14 cellular contexts compared by ENCODE assay signal in genomic region chr1:218660678-218661053, GRCh38.
DNase-seq lines count a peak whose midpoint lies in the region; ATAC-seq and TF ChIP-seq lines count a peak whose summit lies in the region.
"Had no signal": no experiment of that assay in that cellular context is flagged by ENCODE, and none has a peak within 500 bp of the region (broad histone marks: within the 10 kb centered on the region; RNA-seq: fewer than 3 reads in every experiment).

No MANE protein-coding gene starts in this region.

- H3K27me3 ChIP-seq in BJ (ENCODE audit: control insufficient read depth, insufficient read depth, low read length), result no peaks in the 10 kb centered on the region
- H3K27me3 ChIP-seq in mammary epithelial cell (ENCODE audit: insufficient read depth, low read length), result no peaks in the 10 kb centered on the region
- H3K27me3 ChIP-seq in mesenchymal stem cell (ENCODE audit: control insufficient read depth in 1 of 2, insufficient read depth in 1 of 2, low read length in 2 of 2), result no peaks in the 10 kb centered on the region

- no peak for ATAC-seq in GM19455 (IDR thresholded peaks at IDR 0.05; ENCODE audit: unreplicated experiment)
- ATAC-seq: left colon had no signal

- H3K9me3 ChIP-seq in mammary epithelial cell (replicated peaks; ENCODE audit: insufficient read depth, low read length) (no peaks in the 10 kb centered on the region), mesenchymal stem cell (ENCODE audit: control insufficient read depth, low read length) (no peaks in the 10 kb centered on the region)

- dilution Hi-C loops in mammary epithelial cell (cut with HindIII; ENCODE audit: low sequenced_read_pairs), result no loop called here

- H3K4ac ChIP-seq in mesenchymal stem cell (ENCODE audit: low read depth in 1 of 2, low read length in 2 of 2), result no peak overlapping the region

- H3K4me2 ChIP-seq in mammary epithelial cell (ENCODE audit: insufficient read depth, low read depth, low read length) (peak overlapping the region; percentile 46), mesenchymal stem cell (ENCODE audit: low read length, poor library complexity, severe bottlenecking) (no peak overlapping the region)

- H3K4me3 ChIP-seq in BJ (ENCODE audit: low read depth, low read length), result no peak overlapping the region
- no peak overlapping the region for H3K4me3 ChIP-seq in mammary epithelial cell (replicated peaks in 1 of 3; ENCODE audit: insufficient read depth in 1 of 3, low read depth in 2 of 3, low read length in 3 of 3)
- no peak overlapping the region for H3K4me3 ChIP-seq in mesenchymal stem cell (ENCODE audit: insufficient read depth in 1 of 2, low read depth in 1 of 2, low read length in 2 of 2)

- H2BK12ac ChIP-seq in mesenchymal stem cell (ENCODE audit: low read length in 2 of 2), result no peak overlapping the region

- H3K4me1 ChIP-seq in mammary epithelial cell (ENCODE audit: insufficient read depth, low read length) (peaks cover 52% of the 10 kb centered on the region), mesenchymal stem cell (ENCODE audit: control insufficient read depth, insufficient read depth, low read depth, low read length) (peaks cover 7% of the 10 kb centered on the region)

- H2AK5ac ChIP-seq in mesenchymal stem cell (ENCODE audit: low read length, severe bottlenecking), result no peak overlapping the region

- DNase-seq in BJ (ENCODE audit: low read depth), result peak; percentile 35
- DNase-seq in mammary epithelial cell, result peak; percentile 73
- DNase-seq in mesenchymal stem cell, result peak; percentile 82
- DNase-seq in cardiac septum (ENCODE audit: low spot score), result no peak
- no peak for DNase-seq in KG1 (lab: John Stamatoyannopoulos, UW)
- DNase-seq in 8988T, result no peak
- DNase-seq: activated CD4-positive, alpha-beta T cell treated with anti-CD3 and anti-CD28 coated beads for 48 hours; activated naive CD4-positive, alpha-beta T cell treated with anti-CD3 and anti-CD28 coated beads for 36 hours; left colon; NCI-H2107; stimulated activated CD4-positive, alpha-beta T cell treated with anti-CD3 and anti-CD28 coated beads, Interleukin-4, amount 100 ng/mL, for 1 hour had no signal

- no peak for TF ChIP-seq RAD21 in Ishikawa (IDR thresholded peaks at IDR 0.05; ENCODE audit: low read depth)

- intact Hi-C loops in mammary epithelial cell (cut with micrococcal nuclease) (no loop called here), cardiac septum (cut with DNase I) (no loop called here)

- TF ChIP-seq EP300 in Ishikawa (IDR thresholded peaks at IDR 0.05; ENCODE audit: borderline replicate concordance), result peak; percentile 63; the same call in 1 of the 2 replicates

- no peak overlapping the region for H2BK120ac ChIP-seq in mesenchymal stem cell (ENCODE audit: low read depth, low read length)

- no peaks in the 10 kb centered on the region for H4K20me1 ChIP-seq in mammary epithelial cell (ENCODE audit: insufficient read depth, low read length)

- no peak overlapping the region for H3K18ac ChIP-seq in mesenchymal stem cell (ENCODE audit: low read depth in 1 of 2, low read length in 2 of 2)

- H3K36me3 ChIP-seq in BJ (ENCODE audit: control insufficient read depth, insufficient read depth, low read length) (no peaks in the 10 kb centered on the region), mammary epithelial cell (ENCODE audit: insufficient read depth, low read length) (no peaks in the 10 kb centered on the region), mesenchymal stem cell (ENCODE audit: control insufficient read depth in 1 of 2, insufficient read depth in 2 of 2, low read depth in 1 of 2, low read length in 2 of 2) (no peaks in the 10 kb centered on the region)

- TF ChIP-seq CTCF in BJ (IDR thresholded peaks at IDR 0.05; ENCODE audit: insufficient read depth, low read depth, low read length), result no peak
- TF ChIP-seq CTCF in mammary epithelial cell (conservative IDR thresholded peaks at IDR 0.05 in 1 of 2, IDR thresholded peaks at IDR 0.05 in 1 of 2; ENCODE audit: extremely low read depth in 1 of 2, insufficient read depth in 1 of 2, low read depth in 1 of 2, low read length in 2 of 2), result no peak

- CTCF ChIA-PET in BJ (lab: Yijun Ruan, JAX), result no interaction called here
- CTCF ChIA-PET in mammary epithelial cell (lab: Charles Lee; ENCODE audit: low non-redundant PET), result no interaction called here

- H4K91ac ChIP-seq in mesenchymal stem cell (ENCODE audit: low read length), result no peak overlapping the region

- no peaks in the 10 kb centered on the region for H3K79me1 ChIP-seq in mesenchymal stem cell (replicated peaks; ENCODE audit: low read length, poor library complexity, severe bottlenecking)

- H2AFZ ChIP-seq in mammary epithelial cell (ENCODE audit: low read depth, low read length) (no peak overlapping the region), mesenchymal stem cell (ENCODE audit: low read depth, low read length) (no peak overlapping the region)

- no peak overlapping the region for H3K23ac ChIP-seq in mesenchymal stem cell (ENCODE audit: low read length in 2 of 2)

- H2BK15ac ChIP-seq in mesenchymal stem cell (ENCODE audit: low read depth, poor library complexity, severe bottlenecking), result no peak overlapping the region

- no TSS peak for BruUV-seq in mammary epithelial cell (replicated peaks; lab: Mats Ljungman, UMichigan)

- H3K27ac ChIP-seq in mammary epithelial cell (ENCODE audit: insufficient read depth, low read depth, low read length) (peak overlapping the region; percentile 67), mesenchymal stem cell (ENCODE audit: low read length, poor library complexity, severe bottlenecking) (peak overlapping the region; percentile 92)
- H3K27ac ChIP-seq: C4-2B had no signal

- H3K9ac ChIP-seq in mammary epithelial cell (ENCODE audit: insufficient read depth, low read length), result no peak overlapping the region
- H3K9ac ChIP-seq in mesenchymal stem cell (ENCODE audit: low read length), result no peak overlapping the region

- no peak overlapping the region for H2BK5ac ChIP-seq in mesenchymal stem cell (ENCODE audit: low read depth, low read length, poor library complexity, severe bottlenecking)

- H3K79me2 ChIP-seq in mammary epithelial cell (ENCODE audit: insufficient read depth, low read length), result no peaks in the 10 kb centered on the region

- H4K8ac ChIP-seq in mesenchymal stem cell (ENCODE audit: low read length), result no peak overlapping the region

- no peak overlapping the region for H3K14ac ChIP-seq in mesenchymal stem cell (ENCODE audit: low read length in 2 of 2)

- in situ Hi-C loops in mammary epithelial cell (cut with MboI; ENCODE audit: low sequenced_read_pairs in 2 of 2), result no loop called here

- POLR2A ChIA-PET in BJ (lab: Charles Lee), result no interaction called here

- 50% methylated on average over 1 of the region's 1 CpG for WGBS in mammary epithelial cell (ENCODE audit: low coverage, missing lambda C conversion rate)
- WGBS in mesenchymal stem cell, result no CpG with 5 or more reads among the region's 1 CpG

TF ChIP-seq in Ishikawa, 13 proteins besides CTCF, POLR2A, EP300 and RAD21:
- TF ChIP-seq CEBPB (IDR thresholded peaks at IDR 0.05) (no peak), CREB1 (IDR thresholded peaks at IDR 0.05; ENCODE audit: low read depth) (no peak), EGR1 (IDR thresholded peaks at IDR 0.05) (no peak), NFIC (IDR thresholded peaks at IDR 0.05) (peak; percentile 55; the same call in 1 of the 2 replicates), FOXM1 (IDR thresholded peaks at IDR 0.05; ENCODE audit: borderline replicate concordance, low read depth) (peak; percentile 55; the same call in 1 of the 2 replicates), TCF12 (IDR thresholded peaks at IDR 0.05; ENCODE audit: low read depth) (peak; percentile 52; the same call in 1 of the 2 replicates), TEAD4 (IDR thresholded peaks at IDR 0.05) (peak; percentile 75), YY1 (IDR thresholded peaks at IDR 0.05; ENCODE audit: low read depth) (no peak)

Comparison
In these comparisons a context has a peak if more than half of its experiments do, and no peak if none do; other contexts are left out.
1. DNase-seq: peak in BJ (single experiment), mammary epithelial cell (single experiment) and mesenchymal stem cell (single experiment); none in cardiac septum (single experiment), KG1 (single experiment) and 8988T (single experiment).